Comparison of ENCODE assay signal across 8 cellular contexts in the genomic region with DNA sequence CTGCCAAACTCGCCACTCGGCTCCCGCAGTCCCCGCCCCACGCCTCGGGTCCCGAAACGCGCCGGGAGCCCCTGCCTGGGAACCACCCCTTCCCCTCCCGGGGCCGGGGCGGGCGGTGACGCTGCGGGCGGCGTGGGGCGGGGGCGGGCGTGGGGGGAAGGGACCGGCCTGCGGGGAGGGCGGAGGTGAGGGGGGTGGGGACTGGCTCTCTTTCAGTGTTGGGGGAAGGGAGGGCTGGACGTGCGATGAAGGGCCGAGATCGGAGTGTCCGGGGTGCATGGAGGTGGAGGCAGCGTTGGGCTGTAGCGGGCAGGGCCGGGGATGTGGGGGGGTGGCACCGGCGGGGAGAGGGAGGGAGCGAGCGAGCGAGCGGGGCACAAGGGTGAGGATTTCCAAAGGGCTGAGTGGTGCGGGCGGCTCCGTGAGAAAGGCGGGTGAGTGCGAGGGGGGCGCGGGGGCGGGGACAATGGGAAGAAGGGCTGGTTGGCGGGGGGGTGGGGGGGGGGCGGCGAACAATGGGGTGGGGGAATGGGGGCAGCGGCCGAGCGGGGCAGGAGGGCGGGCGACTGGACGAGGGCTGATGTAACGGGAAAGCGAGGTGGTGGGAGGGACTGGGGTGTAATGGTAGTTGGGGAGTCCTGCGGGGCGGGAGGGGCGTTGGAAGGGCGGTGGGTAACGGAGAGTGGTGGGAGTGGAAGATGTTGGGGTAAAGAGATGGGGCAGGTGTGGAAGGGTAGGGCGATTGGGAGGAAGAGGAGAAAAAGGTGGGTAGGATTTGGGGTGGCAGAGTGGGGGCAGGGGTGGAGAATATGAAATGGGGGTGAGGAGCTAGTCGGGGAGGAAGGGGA. TPM values are rescaled to one million over a fixed set of nuclear protein-coding genes. Genes with fewer than 3 reads are reported as not detected.
DNase-seq lines count a peak whose midpoint lies in the region; ATAC-seq and TF ChIP-seq lines count a peak whose summit lies in the region.

No MANE protein-coding gene starts in this region.

- H2AFZ ChIP-seq in trophoblast cell (ENCODE audit: insufficient read depth, low read length, poor library complexity): peak overlapping the region; percentile 93

- H3K27me3 ChIP-seq in Panc1 (ENCODE audit: control insufficient read depth, insufficient read depth, low read length) (no peaks in the 10 kb centered on the region), trophoblast cell (ENCODE audit: insufficient read depth, low read length) (no peaks in the 10 kb centered on the region), upper lobe of right lung (no peaks in the 10 kb centered on the region)

- intact Hi-C loops in Panc1 (cut with micrococcal nuclease; ENCODE audit: unreplicated experiment): no loop called here
- intact Hi-C loops in Right ventricle myocardium inferior (cut with DNase I): loop anchor here (2.0 to 5.0 kb wide), 2 partner anchors 64 to 193 kb away; no protein-coding TSS in a partner anchor
- intact Hi-C loops in upper lobe of right lung (cut with DNase I): no loop called here

- peak overlapping the region; percentile 71 for H2BK5ac ChIP-seq in trophoblast cell (ENCODE audit: low read depth, low read length, poor library complexity)

- peak overlapping the region; percentile 11 for H2BK120ac ChIP-seq in trophoblast cell (ENCODE audit: insufficient read depth, low read length, poor library complexity)

- POLR2A ChIA-PET in Panc1 (lab: Charles Lee): interaction anchor here (0.5 kb wide), 1 partner anchor 581 kb away, joined by 9 read pairs; no protein-coding TSS in a partner anchor

- WGBS in trophoblast cell (ENCODE audit: extremely low coverage, insufficient coverage, insufficient read length): 100% methylated on average over 1 of the region's 64 CpGs

- H3K36me3 ChIP-seq in Panc1 (ENCODE audit: control insufficient read depth, insufficient read depth, low read length) (no peaks in the 10 kb centered on the region; the same call in none of the 2 replicates), trophoblast cell (ENCODE audit: control insufficient read depth in 1 of 2, insufficient read depth in 2 of 2, low read length in 2 of 2) (no peaks in the 10 kb centered on the region), upper lobe of right lung (no peaks in the 10 kb centered on the region)

- H3K79me1 ChIP-seq in trophoblast cell (ENCODE audit: low read length): peaks cover 11% of the 10 kb centered on the region

- DNase-seq in SIG-M5 treated with dmso at 0.1 percent for 504 hours (lab: John Stamatoyannopoulos, UW; ENCODE audit: unreplicated experiment) (peak; percentile 51), SIG-M5 (lab: John Stamatoyannopoulos, UW) (no peak), Panc1 (ENCODE audit: low read depth, low spot score) (no peak), Right ventricle myocardium inferior (ENCODE audit: missing footprints) (peak; percentile 84), trophoblast cell (peak; percentile 18 to 31), upper lobe of right lung (peak; percentile 88)
- no peak for DNase-seq in activated naive CD4-positive, alpha-beta T cell treated with anti-CD3 and anti-CD28 coated beads, Interleukin-2, amount 50 U/mL, for 72 hours (ENCODE audit: low spot score in 2 of 2)

- peaks cover 6% of the 10 kb centered on the region for H3K79me2 ChIP-seq in trophoblast cell (ENCODE audit: control insufficient read depth, insufficient read depth, low read length, poor library complexity)

- H3K18ac ChIP-seq in trophoblast cell (ENCODE audit: low read length): peak overlapping the region; percentile 89

- peak overlapping the region; percentile 76 to 79 for H3K4me3 ChIP-seq in Panc1 (ENCODE audit: low read depth in 2 of 2, low read length in 2 of 2)
- H3K4me3 ChIP-seq in trophoblast cell (ENCODE audit: low read depth, low read length): peak overlapping the region; percentile 79
- H3K4me3 ChIP-seq in upper lobe of right lung: peak overlapping the region; percentile 79

- H3K9me3 ChIP-seq in Panc1 (ENCODE audit: control insufficient read depth, insufficient read depth, low read depth, low read length): no peaks in the 10 kb centered on the region
- H3K9me3 ChIP-seq in trophoblast cell (ENCODE audit: insufficient read depth, low read depth, low read length): no peaks in the 10 kb centered on the region
- no peaks in the 10 kb centered on the region for H3K9me3 ChIP-seq in upper lobe of right lung

- H3K9ac ChIP-seq in trophoblast cell (ENCODE audit: low read length): peak overlapping the region; percentile 38

- in situ Hi-C loops in Panc1 (cut with HindIII; ENCODE audit: low pct_unique_long_range_greater_than_20kb, low sequenced_read_pairs): no loop called here

- CTCF ChIA-PET in Panc1 (lab: Charles Lee): interaction anchor here (0.6 kb wide), 1 partner anchor 49 kb away, joined by 3 read pairs; no protein-coding TSS in a partner anchor

- no peak overlapping the region for H2AK5ac ChIP-seq in trophoblast cell (ENCODE audit: low read length)

- no peak overlapping the region for H2BK12ac ChIP-seq in trophoblast cell (ENCODE audit: low read length)

- peak overlapping the region; percentile 91 for H4K8ac ChIP-seq in trophoblast cell (ENCODE audit: low read depth, low read length)

- H3K14ac ChIP-seq in trophoblast cell (ENCODE audit: low read length): peak overlapping the region; percentile 52

- peak overlapping the region; percentile 89 to 91 for H3K27ac Mint-ChIP-seq in activated naive CD4-positive, alpha-beta T cell treated with anti-CD3 and anti-CD28 coated beads, Interleukin-2, amount 50 U/mL, for 72 hours

- peaks cover 0 to 12% of the 10 kb centered on the region in 2 donors for H3K36me3 Mint-ChIP-seq in activated naive CD4-positive, alpha-beta T cell treated with anti-CD3 and anti-CD28 coated beads, Interleukin-2, amount 50 U/mL, for 72 hours

- no peak overlapping the region for H4K12ac ChIP-seq in trophoblast cell (ENCODE audit: low read depth, low read length)

- TF ChIP-seq CTCF in Panc1 (IDR thresholded peaks at IDR 0.05) (no peak), upper lobe of right lung (IDR thresholded peaks at IDR 0.05) (no peak)

- BruUV-seq in Panc1 (replicated peaks; lab: Mats Ljungman, UMichigan): no TSS peak

- H3K9me3 Mint-ChIP-seq in activated naive CD4-positive, alpha-beta T cell treated with anti-CD3 and anti-CD28 coated beads, Interleukin-2, amount 50 U/mL, for 72 hours: no peaks in the 10 kb centered on the region

- peak overlapping the region; percentile 64 for H4K91ac ChIP-seq in trophoblast cell (ENCODE audit: low read depth, low read length)

- peak; percentile 25 for ATAC-seq in HG03025 (IDR thresholded peaks at IDR 0.05; ENCODE audit: low FRiP score, unreplicated experiment)
- ATAC-seq in Panc1: peak; percentile 55
- ATAC-seq in activated naive CD4-positive, alpha-beta T cell treated with anti-CD3 and anti-CD28 coated beads, Interleukin-2, amount 50 U/mL, for 72 hours: peak; percentile 35 to 47
- ATAC-seq in Right ventricle myocardium inferior: peak; percentile 62
- ATAC-seq in upper lobe of right lung: peak; percentile 60

- H3K23ac ChIP-seq in trophoblast cell (ENCODE audit: low read length): no peak overlapping the region

- peak overlapping the region; percentile 90 for H3K4me2 ChIP-seq in trophoblast cell (ENCODE audit: low read length)

- H3K27ac ChIP-seq in Panc1 (ENCODE audit: low read length) (peak overlapping the region; percentile 94), trophoblast cell (ENCODE audit: low read depth, low read length) (peak overlapping the region; percentile 94), upper lobe of right lung (peak overlapping the region; percentile 86)

- peak overlapping the region; percentile 59 for H3K4ac ChIP-seq in trophoblast cell (ENCODE audit: low read depth, low read length)

- H3K4me1 ChIP-seq in Panc1 (ENCODE audit: control insufficient read depth, insufficient read depth, low read length): peaks cover 9% of the 10 kb centered on the region; the same call in 1 of the 2 replicates
- peaks cover 0 to 5% of the 10 kb centered on the region in 2 experiments for H3K4me1 ChIP-seq in trophoblast cell (ENCODE audit: control insufficient read depth in 1 of 2, insufficient read depth in 2 of 2, low read length in 2 of 2)
- peaks cover 12% of the 10 kb centered on the region for H3K4me1 ChIP-seq in upper lobe of right lung

RNA-seq across cellular contexts. Expression of gene DCUN1D4, which starts 0.6 kb away (rescaled TPM):
- total RNA-seq in Panc1 (2021; ENCODE audit: unreplicated experiment) (64.6 TPM), Right ventricle myocardium inferior (38.7 TPM), upper lobe of right lung (42.7 TPM)
- 34.1 TPM for polyA plus RNA-seq in Panc1 (2012; ENCODE audit: insufficient read length)
- total RNA-seq in activated naive CD4-positive, alpha-beta T cell treated with anti-CD3 and anti-CD28 coated beads, Interleukin-2, amount 50 U/mL, for 72 hours: 10 to 100 TPM; 46.9 to 48.7 TPM
- 11.5 and 11.7 TPM in 2 replicates for polyA plus RNA-seq in trophoblast cell (2013)

Comparison
In these comparisons a context has a peak if more than half of its experiments do, and no peak if none do; other contexts are left out.
1. DNase-seq: peak in SIG-M5 treated with dmso at 0.1 percent for 504 hours (single experiment), Right ventricle myocardium inferior (single experiment), trophoblast cell (2 of 2) and upper lobe of right lung (single experiment); none in SIG-M5 (single experiment), Panc1 (single experiment) and activated naive CD4-positive, alpha-beta T cell treated with anti-CD3 and anti-CD28 coated beads, Interleukin-2, amount 50 U/mL, for 72 hours (0 of 2).
2. Peak in every context shown above with its lines, with median percentiles within 50 percentile points of each other: ATAC-seq, H3K27ac ChIP-seq and H3K4me3 ChIP-seq.